ENCODE assay signal across 21 cellular contexts in the genomic region with DNA sequence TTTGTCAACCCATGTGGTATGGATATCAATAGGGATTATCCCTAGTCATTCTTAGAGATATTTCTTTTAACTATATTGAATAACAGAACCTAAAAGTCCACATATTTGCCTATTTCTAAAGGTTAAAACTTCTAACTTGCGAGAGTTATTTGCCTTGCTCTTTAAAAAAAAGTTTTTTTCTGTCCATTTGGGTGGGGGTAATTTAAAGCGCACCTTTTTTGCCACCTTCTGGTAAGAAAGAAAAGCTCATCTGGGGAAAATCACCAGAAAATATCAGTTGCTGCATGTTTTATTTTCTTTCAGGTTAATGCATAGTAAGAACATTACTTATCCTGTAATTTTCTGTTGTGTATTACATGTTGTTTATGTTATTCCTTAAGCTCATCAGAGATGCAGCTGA.
DNase-seq lines count a peak whose midpoint lies in the region; ATAC-seq, FAIRE-seq and TF ChIP-seq lines count a peak whose summit lies in the region.
"Had no signal": no experiment of that assay in that cellular context is flagged by ENCODE, and none has a peak within 500 bp of the region (broad histone marks: within the 10 kb centered on the region; RNA-seq: fewer than 3 reads in every experiment).

No MANE protein-coding gene starts in this region.

- H2BK120ac ChIP-seq in H1 (replicated peaks; ENCODE audit: low read depth, low read length): no peak overlapping the region

- no peak for ATAC-seq in GM18502 (IDR thresholded peaks at IDR 0.05; ENCODE audit: poor library complexity, unreplicated experiment)
- ATAC-seq: activated T-cell treated with anti-CD3 and anti-CD28 coated beads, Interleukin-2, amount 50 U/mL, for 4 hours; effector memory CD8-positive, alpha-beta T cell; T-cell had no signal

- H3K27me3 ChIP-seq in OCI-LY3 (ENCODE audit: low read depth, low read length) (peaks cover 21% of the 10 kb centered on the region), H1 (replicated peaks in 1 of 4; ENCODE audit: control insufficient read depth in 3 of 4, extremely low read depth in 1 of 4, insufficient read depth in 3 of 4, low read length in 3 of 4) (peaks cover 0 to 2% (median 0%) of the 10 kb centered on the region in 4 experiments; a peak in 1 of 7 replicates)
- H3K27me3 ChIP-seq: esophagus muscularis mucosa, Peyer's patch, sigmoid colon, SJCRH30, testis had no signal

- no peaks in the 10 kb centered on the region for H3K79me1 ChIP-seq in H1 (ENCODE audit: low read depth, low read length)

- no peak overlapping the region for H4K91ac ChIP-seq in H1 (replicated peaks; ENCODE audit: insufficient read length, low read length)

- H3K9me3 ChIP-seq in OCI-LY3 (ENCODE audit: insufficient read depth, low read length) (no peaks in the 10 kb centered on the region), H1 (ENCODE audit: insufficient read depth in 2 of 2, low read depth in 1 of 2, low read length in 1 of 2) (no peaks in the 10 kb centered on the region)
- H3K9me3 ChIP-seq: esophagus muscularis mucosa, HAP-1, Peyer's patch, sigmoid colon, testis had no signal

- H3K4me3 ChIP-seq in AG10803 (ENCODE audit: low read length): no peak overlapping the region
- no peak overlapping the region for H3K4me3 ChIP-seq in OCI-LY3 (ENCODE audit: low read length)
- no peak overlapping the region for H3K4me3 ChIP-seq in H1 (ENCODE audit: extremely low read depth in 1 of 4, insufficient read depth in 2 of 4, low read depth in 3 of 4, low read length in 4 of 4)
- H3K4me3 ChIP-seq: esophagus muscularis mucosa, HAP-1, Peyer's patch, sigmoid colon, SJCRH30, testis had no signal

- no peak overlapping the region for H2BK15ac ChIP-seq in H1 (ENCODE audit: low read length)

- no peak overlapping the region for H4K8ac ChIP-seq in H1 (ENCODE audit: extremely low read depth, insufficient read depth, low read length)

- no peak overlapping the region for H3K56ac ChIP-seq in H1 (replicated peaks; ENCODE audit: insufficient read length, low read depth, low read length)

- peak; percentile 9 for FAIRE-seq in GM12892 (lab: Jason Lieb, UNC)
- peak; percentile 7 for FAIRE-seq in H1 (lab: Jason Lieb, UNC)
- FAIRE-seq: colon, keratinocyte had no signal

- TF ChIP-seq CTCF in AG10803 (conservative IDR thresholded peaks at IDR 0.05; ENCODE audit: low read length): peak; percentile 19; the same call in 1 of the 2 replicates
- TF ChIP-seq CTCF in OCI-LY3 (IDR thresholded peaks at IDR 0.05; ENCODE audit: low read depth, low read length): peak; percentile 79
- TF ChIP-seq CTCF in H1 (IDR thresholded peaks at IDR 0.05; ENCODE audit: control extremely low read depth in 1 of 3, insufficient read depth in 1 of 3, low read depth in 1 of 3, low read length in 3 of 3): peak in 1 of 3 experiments; percentile 6; a peak in 2 of 4 replicates

- no peak overlapping the region for H2AK5ac ChIP-seq in H1 (ENCODE audit: low read depth, low read length)

- H3K4ac ChIP-seq in H1 (replicated peaks; ENCODE audit: insufficient read length, low read depth, low read length): no peak overlapping the region

- no peak overlapping the region for H2BK20ac ChIP-seq in H1 (ENCODE audit: low read length)

- no peak overlapping the region for H3K14ac ChIP-seq in H1 (ENCODE audit: insufficient read length)

- POLR2A ChIA-PET in H1 (lab: Charles Lee; ENCODE audit: partially characterized antibody): interaction anchor here (0.7 kb wide), 1 partner anchor 19 kb away, joined by 3 read pairs; no protein-coding TSS in a partner anchor

- no peak overlapping the region for H3K23ac ChIP-seq in H1 (ENCODE audit: insufficient read length)

- H3K36me3 ChIP-seq in OCI-LY3 (replicated peaks; ENCODE audit: low read depth, low read length) (no peaks in the 10 kb centered on the region), H1 (ENCODE audit: control insufficient read depth in 2 of 4, insufficient read depth in 4 of 4, low read length in 3 of 4) (no peaks in the 10 kb centered on the region)
- H3K36me3 ChIP-seq: HAP-1, Peyer's patch, SJCRH30 had no signal

- H4K20me1 ChIP-seq in OCI-LY3 (ENCODE audit: insufficient read depth, low read length): no peaks in the 10 kb centered on the region; the same call in 1 of the 2 replicates
- no peaks in the 10 kb centered on the region for H4K20me1 ChIP-seq in H1 (replicated peaks in 1 of 2; ENCODE audit: control insufficient read depth in 1 of 2, insufficient read depth in 2 of 2, low read length in 2 of 2)

- H3K18ac ChIP-seq in H1 (ENCODE audit: extremely low read depth, low read length): no peak overlapping the region

- TF ChIP-seq EP300 in H1 (IDR thresholded peaks at IDR 0.05; ENCODE audit: borderline replicate concordance in 1 of 2, low read depth in 2 of 2, low read length in 2 of 2): no peak

- H2BK12ac ChIP-seq in H1 (ENCODE audit: low read depth, low read length): no peak overlapping the region

- peak; percentile 35 to 39; a peak in 2 of 4 replicates for TF ChIP-seq RAD21 in H1 (IDR thresholded peaks at IDR 0.05 in 1 of 2, conservative IDR thresholded peaks at IDR 0.05 in 1 of 2; ENCODE audit: low read depth in 2 of 2, low read length in 2 of 2)

- H2BK5ac ChIP-seq in H1 (ENCODE audit: low read depth, low read length): no peak overlapping the region

- H3K79me2 ChIP-seq in OCI-LY3 (ENCODE audit: low read length) (no peaks in the 10 kb centered on the region), H1 (ENCODE audit: control insufficient read depth in 1 of 2, insufficient read depth in 2 of 2, low read length in 2 of 2) (no peaks in the 10 kb centered on the region)

- H3K23me2 ChIP-seq in H1 (ENCODE audit: low read depth, low read length): no peaks in the 10 kb centered on the region

- H3K9ac ChIP-seq in OCI-LY3 (ENCODE audit: low read length): no peak overlapping the region
- no peak overlapping the region for H3K9ac ChIP-seq in H1 (replicated peaks in 1 of 4; ENCODE audit: extremely low read depth in 1 of 4, low read depth in 3 of 4, low read length in 3 of 4)

- TF ChIP-seq POLR2A in GM12892 (IDR thresholded peaks at IDR 0.05; ENCODE audit: low read depth, low read length) (no peak), H1 (IDR thresholded peaks at IDR 0.05; ENCODE audit: control extremely low read depth in 1 of 2, low read depth in 2 of 2, low read length in 2 of 2) (no peak)

- H4K5ac ChIP-seq in H1 (ENCODE audit: insufficient read length, low read depth, low read length): no peak overlapping the region

- 78% methylated on average over 2 of the region's 2 CpGs; no CpG with 5 or more reads in 1 of the 2 experiments for WGBS in H1 (ENCODE audit: extremely low coverage in 1 of 2, insufficient coverage in 1 of 2, insufficient read length in 1 of 2, insufficient replicate concordance in 2 of 2, low coverage in 1 of 2, low lambda C conversion rate in 2 of 2, missing lambda C conversion rate in 1 of 2), 2 experiments

- H2AFZ ChIP-seq in OCI-LY3 (ENCODE audit: low read depth, low read length) (no peak overlapping the region), H1 (ENCODE audit: low read length) (no peak overlapping the region)

- no peak overlapping the region for H3K27ac ChIP-seq in OCI-LY3 (ENCODE audit: low read length)
- H3K27ac ChIP-seq in H1 (ENCODE audit: low read depth, low read length): no peak overlapping the region
- H3K27ac ChIP-seq: esophagus muscularis mucosa, sigmoid colon, SJCRH30, testis had no signal

- CTCF ChIA-PET in H1 (lab: Charles Lee; ENCODE audit: partially characterized antibody): interaction anchor here (0.6 to 3.4 kb wide), 16 partner anchors 9 to 554 kb away, joined by 3 to 15 read pairs (median 4); no protein-coding TSS in a partner anchor

- H3K4me1 ChIP-seq in OCI-LY3 (ENCODE audit: low read length): peaks cover 35% of the 10 kb centered on the region
- no peaks in the 10 kb centered on the region for H3K4me1 ChIP-seq in H1 (replicated peaks in 1 of 4; ENCODE audit: control insufficient read depth in 3 of 4, insufficient read depth in 4 of 4, low read length in 3 of 4)
- H3K4me1 ChIP-seq: HAP-1, Peyer's patch, SJCRH30, testis had no signal

- DNase-seq in AG10803 (ENCODE audit: low read depth): no peak
- no peak for DNase-seq in GM12892 (ENCODE audit: insufficient read length)
- no peak for DNase-seq in H1 (ENCODE audit: low read depth in 1 of 2, low spot score in 2 of 2)
- no peak for DNase-seq in mucosa of gallbladder (ENCODE audit: low spot score)
- no peak for DNase-seq in NCI-H1092 (lab: John Stamatoyannopoulos, UW)
- no peak for DNase-seq in kidney glomerular epithelial cell (lab: John Stamatoyannopoulos, UW)
- DNase-seq: activated T-cell treated with anti-CD3 and anti-CD28 coated beads, Interleukin-2, amount 50 U/mL, for 4 hours; effector memory CD8-positive, alpha-beta T cell; Peyer's patch; posterior cingulate gyrus; sigmoid colon; SJCRH30; stimulated activated naive CD4-positive, alpha-beta T cell treated with Interleukin-2 at 50 U/mL for 16 hours; T-cell; testis had no signal

- H3K4me2 ChIP-seq in OCI-LY3 (ENCODE audit: low read length): 0 out of 2 replicates have a peak overlapping the region, but pooled peaks have one; percentile 75
- H3K4me2 ChIP-seq in H1 (ENCODE audit: insufficient read depth in 1 of 2, low read depth in 2 of 2, low read length in 2 of 2): no peak overlapping the region

TF ChIP-seq in H1, 55 proteins besides CTCF, POLR2A, EP300 and RAD21 (continues in another document):
- no peak for TF ChIP-seq KDM4A (IDR thresholded peaks at IDR 0.05; ENCODE audit: low read depth, low read length, severe bottlenecking)
- TF ChIP-seq RXRA (IDR thresholded peaks at IDR 0.05; ENCODE audit: insufficient read depth, low read depth, low read length): no peak
- TF ChIP-seq KDM1A (IDR thresholded peaks at IDR 0.05; ENCODE audit: borderline replicate concordance, low read length): no peak
- TF ChIP-seq TCF12 (IDR thresholded peaks at IDR 0.05; ENCODE audit: low read depth, low read length): no peak
- no peak for TF ChIP-seq TEAD4 (IDR thresholded peaks at IDR 0.05; ENCODE audit: low read depth, low read length)
- TF ChIP-seq CEBPB (IDR thresholded peaks at IDR 0.05; ENCODE audit: low read depth, low read length): no peak
- TF ChIP-seq, protein P1, sequence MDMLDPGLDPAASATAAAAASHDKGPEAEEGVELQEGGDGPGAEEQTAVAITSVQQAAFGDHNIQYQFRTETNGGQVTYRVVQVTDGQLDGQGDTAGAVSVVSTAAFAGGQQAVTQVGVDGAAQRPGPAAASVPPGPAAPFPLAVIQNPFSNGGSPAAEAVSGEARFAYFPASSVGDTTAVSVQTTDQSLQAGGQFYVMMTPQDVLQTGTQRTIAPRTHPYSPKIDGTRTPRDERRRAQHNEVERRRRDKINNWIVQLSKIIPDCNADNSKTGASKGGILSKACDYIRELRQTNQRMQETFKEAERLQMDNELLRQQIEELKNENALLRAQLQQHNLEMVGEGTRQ (IDR thresholded peaks at IDR 0.05; ENCODE audit: low read length): no peak
- TF ChIP-seq RBBP5 (IDR thresholded peaks at IDR 0.05; ENCODE audit: borderline replicate concordance, low read depth, low read length): no peak
- no peak for TF ChIP-seq BRCA1 (IDR thresholded peaks at IDR 0.05; ENCODE audit: low read depth, low read length)
- TF ChIP-seq SRF (IDR thresholded peaks at IDR 0.05; ENCODE audit: low read depth, low read length): no peak
- TF ChIP-seq BACH1 (IDR thresholded peaks at IDR 0.05; ENCODE audit: low read length): no peak
- no peak for TF ChIP-seq JUN (IDR thresholded peaks at IDR 0.05; ENCODE audit: low read depth, low read length)
- no peak for TF ChIP-seq MAFK (IDR thresholded peaks at IDR 0.05; ENCODE audit: low read depth, low read length)
